In the genomic region with DNA sequence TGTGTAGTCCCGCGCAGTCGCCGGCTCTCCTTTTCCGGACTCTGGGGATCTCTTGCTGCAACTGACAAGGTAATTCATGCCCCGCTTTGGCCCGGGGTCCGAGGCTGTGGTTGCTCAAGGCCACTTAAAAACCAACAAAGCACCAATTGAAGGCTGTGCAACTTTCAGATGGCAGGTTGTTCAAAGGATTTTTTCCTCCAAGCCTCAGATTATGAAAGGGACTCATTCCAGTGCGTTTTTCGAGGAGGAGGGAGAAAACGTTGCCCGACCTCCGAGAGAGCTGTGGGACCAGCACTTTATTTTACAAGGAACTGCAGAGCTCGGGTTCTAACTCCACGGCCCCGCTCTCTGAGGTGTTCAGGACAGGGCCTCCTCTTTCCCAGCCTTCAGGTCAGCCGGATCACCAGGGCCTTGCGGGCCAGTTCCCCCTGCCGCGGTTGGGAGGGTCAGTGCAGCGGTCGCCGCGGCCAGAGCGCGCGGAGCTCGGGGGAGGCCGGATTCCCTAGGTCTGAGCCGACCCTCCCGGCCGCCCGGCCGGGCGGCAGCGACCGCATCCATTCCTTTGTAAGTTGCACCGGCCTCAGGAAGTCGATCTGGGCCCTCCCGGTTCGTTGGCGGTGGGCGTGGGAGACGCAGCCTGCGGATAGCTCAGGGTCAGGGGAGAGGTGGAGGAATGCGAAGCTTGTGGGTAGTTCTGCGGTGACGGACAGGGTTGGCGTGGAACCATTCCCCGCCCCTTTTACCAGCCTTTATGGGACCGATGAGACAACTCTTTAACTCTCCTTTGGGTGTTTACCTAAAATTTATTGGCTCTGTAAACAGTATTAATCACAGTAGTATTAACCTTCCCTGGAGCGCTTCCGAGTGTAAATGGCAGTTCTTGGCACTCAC, we compare ENCODE assay signal across 8 cellular contexts. TPM values are rescaled to one million over a fixed set of nuclear protein-coding genes. Genes with fewer than 3 reads are reported as not detected.
A peak's percentile ranks its signal among the peaks of the same experiment; 100 is the strongest.
DNase-seq lines count a peak whose midpoint lies in the region; ATAC-seq and TF ChIP-seq lines count a peak whose summit lies in the region.

No MANE protein-coding gene starts in this region.

- no peaks in the 10 kb centered on the region for H3K36me3 Mint-ChIP-seq in IgD-negative memory B cell
- no peaks in the 10 kb centered on the region for H3K36me3 Mint-ChIP-seq in activated T-helper 17 cell treated with anti-CD3 and anti-CD28 coated beads, Interleukin-2, amount 50 U/mL, for 72 hours (ENCODE audit: low read depth)
- H3K36me3 Mint-ChIP-seq in neural progenitor cell: peaks cover 12% of the 10 kb centered on the region

- H3K9ac ChIP-seq in neural progenitor cell: peak overlapping the region; percentile 46

- H3K9me3 Mint-ChIP-seq in IgD-negative memory B cell (no peaks in the 10 kb centered on the region), neural progenitor cell (no peaks in the 10 kb centered on the region)
- H3K9me3 Mint-ChIP-seq in activated T-helper 17 cell treated with anti-CD3 and anti-CD28 coated beads, Interleukin-2, amount 50 U/mL, for 72 hours: peaks cover 5% of the 10 kb centered on the region

- peaks cover 22% of the 10 kb centered on the region for H3K27me3 Mint-ChIP-seq in IgD-negative memory B cell
- no peaks in the 10 kb centered on the region for H3K27me3 Mint-ChIP-seq in activated T-helper 17 cell treated with anti-CD3 and anti-CD28 coated beads, Interleukin-2, amount 50 U/mL, for 72 hours
- peaks cover 7% of the 10 kb centered on the region for H3K27me3 Mint-ChIP-seq in neural progenitor cell (ENCODE audit: insufficient read depth, low read depth)

- peak overlapping the region in 1 of 3 donors; percentile 90 for H3K27ac Mint-ChIP-seq in IgD-negative memory B cell
- no peak overlapping the region for H3K27ac Mint-ChIP-seq in activated T-helper 17 cell treated with anti-CD3 and anti-CD28 coated beads, Interleukin-2, amount 50 U/mL, for 72 hours
- peak overlapping the region; percentile 76 for H3K27ac Mint-ChIP-seq in neural progenitor cell

- H3K27ac ChIP-seq in neural progenitor cell: no peak overlapping the region

- H3K36me3 ChIP-seq in neural progenitor cell: no peaks in the 10 kb centered on the region

- ATAC-seq in activated T-helper 17 cell treated with anti-CD3 and anti-CD28 coated beads, Interleukin-2, amount 50 U/mL, for 72 hours (replicated peaks): no peak
- ATAC-seq in GM21723 (IDR thresholded peaks at IDR 0.05; ENCODE audit: unreplicated experiment): no peak
- no peak for ATAC-seq in HG02970 (IDR thresholded peaks at IDR 0.05; ENCODE audit: low FRiP score, unreplicated experiment)

- H3K4me1 ChIP-seq in neural progenitor cell: peaks cover 13% of the 10 kb centered on the region

- peak overlapping the region; percentile 97 for H2AFZ ChIP-seq in neural progenitor cell (replicated peaks)

- no peak for TF ChIP-seq CTCF in neural progenitor cell (IDR thresholded peaks at IDR 0.05)

- peak overlapping the region; percentile 92 for H3K4me3 ChIP-seq in neural progenitor cell

- H4K20me1 ChIP-seq in neural progenitor cell (ENCODE audit: low read depth): peaks cover 12% of the 10 kb centered on the region

- peak overlapping the region; percentile 92 to 99 (median 98) for H3K4me3 Mint-ChIP-seq in IgD-negative memory B cell
- peak overlapping the region; percentile 84 for H3K4me3 Mint-ChIP-seq in activated T-helper 17 cell treated with anti-CD3 and anti-CD28 coated beads, Interleukin-2, amount 50 U/mL, for 72 hours
- peak overlapping the region; percentile 100 for H3K4me3 Mint-ChIP-seq in neural progenitor cell

- H3K4me1 Mint-ChIP-seq in IgD-negative memory B cell: peaks cover 15 to 20% (median 20%) of the 10 kb centered on the region in 3 donors
- peaks cover 8% of the 10 kb centered on the region for H3K4me1 Mint-ChIP-seq in activated T-helper 17 cell treated with anti-CD3 and anti-CD28 coated beads, Interleukin-2, amount 50 U/mL, for 72 hours
- H3K4me1 Mint-ChIP-seq in neural progenitor cell: peaks cover 18% of the 10 kb centered on the region

- H3F3A ChIP-seq in neural progenitor cell (ENCODE audit: low read depth): peaks cover 31% of the 10 kb centered on the region

- DNase-seq in D341Med (ENCODE audit: low spot score): peak; percentile 43
- peak; percentile 5 for DNase-seq in globus pallidus (ENCODE audit: low spot score)
- DNase-seq in neural progenitor cell (ENCODE audit: low spot score): peak; percentile 85
- DNase-seq in GM19240 (ENCODE audit: insufficient read length, low spot score): no peak

- peaks cover 50% of the 10 kb centered on the region for H3K79me2 ChIP-seq in neural progenitor cell (ENCODE audit: low read depth)

- H3K4me2 ChIP-seq in neural progenitor cell: peak overlapping the region; percentile 95

- peaks cover 6% of the 10 kb centered on the region for H3K27me3 ChIP-seq in neural progenitor cell

- H3K9me3 ChIP-seq in neural progenitor cell (ENCODE audit: low read depth): no peaks in the 10 kb centered on the region

RNA-seq across cellular contexts. Expression of a gene that starts 1.6 kb away (rescaled TPM):
- polyA plus RNA-seq in IgD-negative memory B cell: 76.7 TPM
- 10 to 100 TPM; 51.2 to 55.1 TPM for total RNA-seq in activated T-helper 17 cell treated with anti-CD3 and anti-CD28 coated beads, Interleukin-2, amount 50 U/mL, for 72 hours
- total RNA-seq in neural progenitor cell (ENCODE audit: low replicate concordance): 44.3 and 60.9 TPM in 2 replicates
